Comparison of ENCODE assay signal across 1 cellular context in genomic region chr5:143955140-143955539, GRCh38.
TF ChIP-seq lines count a peak whose summit lies in the region.

No MANE protein-coding gene starts in this region.

TF ChIP-seq in IMR-90, 13 proteins besides CTCF, POLR2A, EP300 and RAD21:
- TF ChIP-seq SMC3 (IDR thresholded peaks at IDR 0.05; ENCODE audit: low read depth, low read length) (no peak), CEBPB (IDR thresholded peaks at IDR 0.05; ENCODE audit: low read depth, low read length) (no peak), RCOR1 (IDR thresholded peaks at IDR 0.05; ENCODE audit: insufficient replicate concordance, low read length) (no peak), MAFK (IDR thresholded peaks at IDR 0.05; ENCODE audit: low read depth, low read length) (no peak), MAZ (IDR thresholded peaks at IDR 0.05; ENCODE audit: borderline replicate concordance, low read depth, low read length) (no peak), CHD1 (IDR thresholded peaks at IDR 0.05; ENCODE audit: low read depth, low read length) (no peak)
